1 cellular context compared by ENCODE assay signal in the genomic region with DNA sequence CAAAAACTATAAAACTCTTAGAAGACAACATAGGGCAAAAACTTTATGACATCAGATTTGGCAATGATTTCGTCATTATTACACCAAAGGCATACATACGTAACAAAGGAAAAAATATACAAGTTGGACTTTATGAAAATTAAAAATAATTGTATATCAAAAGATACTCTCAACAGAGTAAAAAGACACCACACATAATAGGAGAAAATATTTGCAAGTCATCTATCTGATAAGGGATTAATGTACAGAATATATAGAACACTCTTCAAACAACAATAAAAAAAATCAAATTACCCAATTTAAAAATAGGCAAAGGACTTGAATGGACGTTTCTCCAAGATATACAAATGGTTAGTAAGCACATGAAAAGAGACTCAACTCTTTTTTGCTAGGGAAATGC.
TF ChIP-seq lines count a peak whose summit lies in the region.

No MANE protein-coding gene starts in this region.

TF ChIP-seq in K562, 482 proteins besides CTCF, POLR2A, EP300 and RAD21 (continued from another document):
- TF ChIP-seq, protein P1, sequence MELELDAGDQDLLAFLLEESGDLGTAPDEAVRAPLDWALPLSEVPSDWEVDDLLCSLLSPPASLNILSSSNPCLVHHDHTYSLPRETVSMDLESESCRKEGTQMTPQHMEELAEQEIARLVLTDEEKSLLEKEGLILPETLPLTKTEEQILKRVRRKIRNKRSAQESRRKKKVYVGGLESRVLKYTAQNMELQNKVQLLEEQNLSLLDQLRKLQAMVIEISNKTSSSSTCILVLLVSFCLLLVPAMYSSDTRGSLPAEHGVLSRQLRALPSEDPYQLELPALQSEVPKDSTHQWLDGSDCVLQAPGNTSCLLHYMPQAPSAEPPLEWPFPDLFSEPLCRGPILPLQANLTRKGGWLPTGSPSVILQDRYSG (tag; conservative IDR thresholded peaks at IDR 0.05; ENCODE audit: low read depth) = no peak
- TF ChIP-seq ZNF316 (IDR thresholded peaks at IDR 0.05) = peak; percentile 62
- peak; percentile 24; the same call in 1 of the 2 replicates for TF ChIP-seq C11orf30 (IDR thresholded peaks at IDR 0.05; ENCODE audit: low read depth)
- TF ChIP-seq ZNF274 (IDR thresholded peaks at IDR 0.05; ENCODE audit: borderline replicate concordance, low read depth, low read length) = no peak
- TF ChIP-seq CEBPG (CRISPR knock-in tag; IDR thresholded peaks at IDR 0.05) = no peak
- TF ChIP-seq CEBPG (tag; conservative IDR thresholded peaks at IDR 0.05 in 1 of 2, IDR thresholded peaks at IDR 0.05 in 1 of 2) = peak in 1 of 2 experiments; percentile 41; a peak in 1 of 4 replicates
- no peak for TF ChIP-seq KHSRP (IDR thresholded peaks at IDR 0.05)
- TF ChIP-seq, protein P2, sequence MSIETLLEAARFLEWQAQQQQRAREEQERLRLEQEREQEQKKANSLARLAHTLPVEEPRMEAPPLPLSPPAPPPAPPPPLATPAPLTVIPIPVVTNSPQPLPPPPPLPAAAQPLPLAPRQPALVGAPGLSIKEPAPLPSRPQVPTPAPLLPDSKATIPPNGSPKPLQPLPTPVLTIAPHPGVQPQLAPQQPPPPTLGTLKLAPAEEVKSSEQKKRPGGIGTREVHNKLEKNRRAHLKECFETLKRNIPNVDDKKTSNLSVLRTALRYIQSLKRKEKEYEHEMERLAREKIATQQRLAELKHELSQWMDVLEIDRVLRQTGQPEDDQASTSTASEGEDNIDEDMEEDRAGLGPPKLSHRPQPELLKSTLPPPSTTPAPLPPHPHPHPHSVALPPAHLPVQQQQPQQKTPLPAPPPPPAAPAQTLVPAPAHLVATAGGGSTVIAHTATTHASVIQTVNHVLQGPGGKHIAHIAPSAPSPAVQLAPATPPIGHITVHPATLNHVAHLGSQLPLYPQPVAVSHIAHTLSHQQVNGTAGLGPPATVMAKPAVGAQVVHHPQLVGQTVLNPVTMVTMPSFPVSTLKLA (conservative IDR thresholded peaks at IDR 0.05) = no peak
- TF ChIP-seq SMAD2 (IDR thresholded peaks at IDR 0.05; ENCODE audit: low read depth, low read length) = no peak
TF ChIP-seq in K562: peak in this region for 5.
